ENCODE assay signal across 14 cellular contexts in the genomic region with DNA sequence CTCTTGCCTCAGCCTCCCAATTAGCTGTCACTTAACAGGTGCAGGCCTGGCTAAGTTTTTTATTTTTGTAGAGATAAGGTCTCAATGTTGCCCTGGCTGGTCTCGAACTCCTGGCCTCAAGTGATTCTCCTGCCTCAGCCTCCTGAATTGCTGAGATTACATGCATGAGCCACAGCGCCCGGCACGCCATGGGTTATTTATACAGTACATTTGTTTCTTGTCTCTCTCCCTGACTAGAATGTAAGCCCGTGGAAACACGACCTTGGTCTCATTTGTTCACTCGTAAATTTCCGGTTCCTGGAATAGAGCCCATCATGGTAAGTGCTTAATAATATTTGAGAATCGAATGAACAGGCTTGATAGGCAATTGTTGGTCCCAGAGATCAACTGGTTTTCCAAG. TPM values are rescaled to one million over a fixed set of nuclear protein-coding genes. Genes with fewer than 3 reads are reported as not detected.
DNase-seq lines count a peak whose midpoint lies in the region; ATAC-seq and TF ChIP-seq lines count a peak whose summit lies in the region.
"Had no signal": no experiment of that assay in that cellular context is flagged by ENCODE, and none has a peak within 500 bp of the region (broad histone marks: within the 10 kb centered on the region; RNA-seq: fewer than 3 reads in every experiment).

No MANE protein-coding gene starts in this region.

- H3K9me2 ChIP-seq in DOHH2 (replicated peaks; ENCODE audit: control insufficient read depth, low read length) = no peaks in the 10 kb centered on the region

- peaks cover 49% of the 10 kb centered on the region for H3K79me2 ChIP-seq in DOHH2 (ENCODE audit: control insufficient read depth, low read length)

- peaks cover 22% of the 10 kb centered on the region for H3K4me1 ChIP-seq in DOHH2 (ENCODE audit: control insufficient read depth, low read length)

- no peaks in the 10 kb centered on the region for H4K20me1 ChIP-seq in DOHH2 (ENCODE audit: control insufficient read depth, insufficient read depth, low read depth, low read length)

- peaks cover 2% of the 10 kb centered on the region for H3K36me3 Mint-ChIP-seq in T-helper 17 cell (ENCODE audit: low read depth)
- peaks cover 3 to 9% (median 3%) of the 10 kb centered on the region in 3 donors for H3K36me3 Mint-ChIP-seq in immature natural killer cell

- DNase-seq in T-helper 17 cell (no peak), immature natural killer cell (no peak), HuH-7 (ENCODE audit: low spot score) (no peak), NCI-H2029 (lab: John Stamatoyannopoulos, UW) (no peak)
- DNase-seq in effector CD4-positive, alpha-beta T cell = no peak
- DNase-seq: AML-193; DMS79; NCI-H2171 treated with DMSO at 0.1 percent for 48 hours; NCI-H774; pancreas; stimulated activated CD4-positive, alpha-beta T cell treated with anti-CD3 and anti-CD28 coated beads, Interleukin-2, amount 100 ng/mL, for 48 hours; SW 1271 had no signal

- no peak for ATAC-seq in T-helper 17 cell
- ATAC-seq: pancreas had no signal

- no peak for TF ChIP-seq CTCF in C4-2B (conservative IDR thresholded peaks at IDR 0.05)
- no peak for TF ChIP-seq CTCF in DOHH2 (IDR thresholded peaks at IDR 0.05; ENCODE audit: low read depth, low read length, poor library complexity, severe bottlenecking)

- peaks cover 14% of the 10 kb centered on the region for H3F3A ChIP-seq in DOHH2 (ENCODE audit: control insufficient read depth, insufficient read depth)

- H3K27me3 ChIP-seq in DOHH2 (ENCODE audit: control insufficient read depth, low read length) = no peaks in the 10 kb centered on the region
- H3K27me3 ChIP-seq: pancreas had no signal

- peak overlapping the region; percentile 95 for H3K4me3 ChIP-seq in DOHH2 (ENCODE audit: low read length)
- H3K4me3 ChIP-seq: pancreas had no signal

- H3K4me3 Mint-ChIP-seq in T-helper 17 cell (peak overlapping the region; percentile 99), immature natural killer cell (peak overlapping the region in 3 of 5 donors; percentile 31 to 47 (median 47))

- no peaks in the 10 kb centered on the region for H3K9me3 ChIP-seq in DOHH2 (ENCODE audit: control insufficient read depth, insufficient read depth, low read length)
- no peaks in the 10 kb centered on the region for H3K9me3 ChIP-seq in T-helper 17 cell (ENCODE audit: control insufficient read depth, low read length, poor library complexity, severe bottlenecking)
- H3K9me3 ChIP-seq: pancreas had no signal

- H3K27ac ChIP-seq in C4-2B (peak overlapping the region; percentile 75; the same call in 1 of the 2 replicates), DOHH2 (ENCODE audit: low read depth, low read length) (no peak overlapping the region)
- H3K27ac ChIP-seq: pancreas had no signal

- H3K4me1 Mint-ChIP-seq in T-helper 17 cell (peaks cover 12% of the 10 kb centered on the region), immature natural killer cell (peaks cover 15 to 24% of the 10 kb centered on the region in 2 donors)

- no peaks in the 10 kb centered on the region for H3K9me3 Mint-ChIP-seq in immature natural killer cell

- H3K27me3 Mint-ChIP-seq in T-helper 17 cell (no peaks in the 10 kb centered on the region), immature natural killer cell (ENCODE audit: low read depth in 3 of 3) (peaks cover 2 to 7% (median 6%) of the 10 kb centered on the region in 3 donors)

- H3K27ac Mint-ChIP-seq in T-helper 17 cell (no peak overlapping the region), immature natural killer cell (peak overlapping the region in 2 of 6 donors; percentile 22 to 64)

- H3K4me2 ChIP-seq in DOHH2 (ENCODE audit: low read length) = peak overlapping the region; percentile 98

- H3K36me3 ChIP-seq in DOHH2 (ENCODE audit: control insufficient read depth, low read length) = peaks cover 49% of the 10 kb centered on the region

RNA-seq across cellular contexts. Expression of gene SLC25A19, which starts 2.0 kb away (rescaled TPM):
- total RNA-seq in T-helper 17 cell = 10 to 100 TPM; 13.7 to 15.1 TPM
- polyA plus RNA-seq in immature natural killer cell = 10 to 100 TPM; 11.2 to 27.2 (median 21.0) TPM

RNA-seq across cellular contexts. Expression of gene MIF4GD, which starts 16.2 kb away (rescaled TPM):
- 10 to 100 TPM; 27.0 to 35.0 TPM for total RNA-seq in T-helper 17 cell
- 100 to 1,000 TPM; 113 to 187 (median 145) TPM for polyA plus RNA-seq in immature natural killer cell

RNA-seq across cellular contexts. Expression of gene MRPS7, which starts 25.5 kb away (rescaled TPM):
- total RNA-seq in T-helper 17 cell = 10 to 100 TPM; 33.9 to 35.6 TPM
- 100 to 1,000 TPM; 118 to 189 (median 122) TPM for polyA plus RNA-seq in immature natural killer cell

RNA-seq across cellular contexts. Expression of gene GGA3, which starts 25.8 kb away (rescaled TPM):
- 10 to 100 TPM; 85.4 to 89.1 TPM for total RNA-seq in T-helper 17 cell
- polyA plus RNA-seq in immature natural killer cell = 10 to 100 TPM in 1 of 3 donors, 1 to 10 TPM in 2; 3.7 to 17.8 (median 3.8) TPM
